8 cellular contexts compared by ENCODE assay signal in the genomic region with DNA sequence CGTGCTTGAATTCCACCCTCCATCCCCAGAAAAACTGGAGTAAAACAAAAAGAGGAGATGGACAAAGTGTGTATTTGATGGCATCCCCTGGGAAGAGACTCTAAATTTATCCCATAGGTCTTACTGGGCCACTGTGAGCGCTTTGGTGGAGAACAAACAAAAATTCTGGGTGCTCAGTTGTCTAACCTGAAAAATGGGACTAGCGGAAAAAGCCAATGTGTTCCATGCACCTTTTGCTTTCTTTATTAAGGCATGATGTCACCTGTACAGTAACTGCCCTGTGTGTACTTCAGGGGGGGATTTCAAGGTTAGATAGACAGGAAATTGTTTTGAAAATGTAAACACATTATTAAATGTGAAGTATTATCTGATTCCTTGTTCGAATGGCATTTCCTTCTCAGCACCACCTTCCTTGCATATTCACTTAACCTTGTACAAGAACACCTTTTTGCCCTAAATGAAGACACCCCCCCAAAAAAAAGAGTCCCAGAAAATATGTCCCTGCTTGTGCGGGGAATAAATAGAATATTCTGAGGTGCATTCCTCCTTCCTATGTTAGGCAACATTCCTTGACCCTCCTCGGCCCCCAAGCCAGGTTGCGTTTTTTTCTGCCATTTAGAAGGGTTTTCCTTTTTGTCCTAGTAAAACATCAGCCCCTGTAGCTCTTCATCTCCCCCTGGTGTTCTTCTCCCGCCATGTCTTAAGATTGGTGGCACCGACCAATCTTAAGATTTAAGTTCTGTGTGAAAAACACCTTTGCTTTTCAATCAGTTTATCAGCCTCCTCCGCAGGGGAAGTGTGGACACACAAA. TPM values are rescaled to one million over a fixed set of nuclear protein-coding genes. Genes with fewer than 3 reads are reported as not detected.
DNase-seq lines count a peak whose midpoint lies in the region; ATAC-seq and TF ChIP-seq lines count a peak whose summit lies in the region.

No MANE protein-coding gene starts in this region.

- DNase-seq in CD14-positive monocyte (ENCODE audit: low spot score) (no peak), H4 (ENCODE audit: low spot score) (peak; percentile 55), NOMO-1 treated with DMSO at 0.1 percent for 48 hours (lab: John Stamatoyannopoulos, UW; ENCODE audit: unreplicated experiment) (peak; percentile 60), activated T-cell treated with anti-CD3 and anti-CD28 coated beads for 24 hours (ENCODE audit: low read depth) (peak; percentile 36), fibroblast of mammary gland (ENCODE audit: low read depth) (peak; percentile 63), thyroid gland (peak; percentile 25 to 33)

- TF ChIP-seq CTCF in CD14-positive monocyte (IDR thresholded peaks at IDR 0.05): peak; percentile 89
- peak; percentile 93 for TF ChIP-seq CTCF in fibroblast of mammary gland (conservative IDR thresholded peaks at IDR 0.05; ENCODE audit: control insufficient read depth, insufficient read depth, low read depth, low read length)
- peak; percentile 73 to 75 (median 74) for TF ChIP-seq CTCF in nephron (IDR thresholded peaks at IDR 0.05; ENCODE audit: unreplicated experiment in 3 of 3)
- TF ChIP-seq CTCF in thyroid gland (IDR thresholded peaks at IDR 0.05): peak in 5 of 6 experiments; percentile 25 to 72 (median 54)

- H3K36me3 Mint-ChIP-seq in CD14-positive monocyte (peaks cover 0 to 4% of the 10 kb centered on the region in 2 donors), nephron (ENCODE audit: low read depth) (no peaks in the 10 kb centered on the region)

- H3K36me3 ChIP-seq in thyroid gland: no peaks in the 10 kb centered on the region

- peak overlapping the region; percentile 88 to 98 for H3K4me3 Mint-ChIP-seq in CD14-positive monocyte
- peak overlapping the region; percentile 80 to 87 (median 84) for H3K4me3 Mint-ChIP-seq in nephron

- intact Hi-C loops in CD14-positive monocyte (cut with micrococcal nuclease): loop anchor here (5.0 kb wide), 2 partner anchors 47 to 632 kb away; no protein-coding TSS in a partner anchor
- intact Hi-C loops in thyroid gland (cut with DNase I): no loop called here

- H3K4me3 ChIP-seq in fibroblast of mammary gland (ENCODE audit: control insufficient read depth, low read depth, low read length): peak overlapping the region; percentile 66
- H3K4me3 ChIP-seq in thyroid gland (replicated peaks in 1 of 3): peak overlapping the region in 1 of 3 donors; percentile 35

- H3K27me3 Mint-ChIP-seq in CD14-positive monocyte (ENCODE audit: low read depth in 3 of 3) (peaks cover 30 to 40% (median 40%) of the 10 kb centered on the region in 3 donors), nephron (ENCODE audit: low read depth) (peaks cover 59% of the 10 kb centered on the region)

- H3K9me3 Mint-ChIP-seq in CD14-positive monocyte (peaks cover 0 to 2% (median 0%) of the 10 kb centered on the region in 7 donors), nephron (no peaks in the 10 kb centered on the region)

- no peak overlapping the region for H3K27ac ChIP-seq in thyroid gland

- peak overlapping the region in 6 of 7 donors; percentile 71 to 90 (median 82) for H3K27ac Mint-ChIP-seq in CD14-positive monocyte
- peak overlapping the region in 2 of 3 experiments; percentile 16 to 52 for H3K27ac Mint-ChIP-seq in nephron

- no peak for TF ChIP-seq POLR2A in thyroid gland (IDR thresholded peaks at IDR 0.05)

- ATAC-seq in GM18909 (IDR thresholded peaks at IDR 0.05; ENCODE audit: poor library complexity, unreplicated experiment): no peak

- peaks cover 8 to 12% of the 10 kb centered on the region in 2 donors for H3K4me1 ChIP-seq in thyroid gland

- H3K4me1 Mint-ChIP-seq in CD14-positive monocyte (peaks cover 57% of the 10 kb centered on the region), nephron (peaks cover 19% of the 10 kb centered on the region)

- WGBS in thyroid gland, 2 donors: 40 to 41% methylated on average over 10 of the region's 10 CpGs

- peaks cover 13% of the 10 kb centered on the region for H3K27me3 ChIP-seq in thyroid gland

- H3K9me3 ChIP-seq in thyroid gland: no peaks in the 10 kb centered on the region

RNA-seq across cellular contexts. Expression of a gene that starts 1.1 kb away (rescaled TPM):
- polyA plus RNA-seq in CD14-positive monocyte: under 1 TPM in 1 of 2 donors, not detected in 1; 0.11 TPM
- total RNA-seq in H4 (2014; rRNA removed; shearing (Covaris generic)): 3.5 and 6.7 TPM in 2 replicates
- 1 to 10 TPM; 1.0 to 5.4 (median 3.0) TPM for total RNA-seq in thyroid gland
